In the genomic region with DNA sequence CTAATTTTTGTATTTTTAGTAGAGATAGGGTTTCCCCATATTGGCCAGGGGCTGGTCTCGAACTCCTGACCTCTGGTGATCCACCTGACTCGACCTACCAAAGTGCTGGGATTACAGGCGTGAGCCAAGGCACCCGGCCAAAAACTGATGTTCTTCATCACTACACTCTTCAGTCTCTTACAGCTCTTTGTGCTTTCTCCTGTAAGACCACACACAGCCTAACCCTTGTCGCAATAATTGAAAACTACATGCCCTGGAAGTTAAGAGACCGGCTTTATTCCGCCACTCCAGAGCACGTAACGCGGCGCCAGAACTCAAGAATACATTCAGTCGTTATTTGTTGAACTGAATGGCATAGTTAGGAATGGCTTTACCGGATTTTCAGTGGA, we compare ENCODE assay signal across 8 cellular contexts. TPM values are rescaled to one million over a fixed set of nuclear protein-coding genes. Genes with fewer than 3 reads are reported as not detected.
DNase-seq lines count a peak whose midpoint lies in the region; ATAC-seq, FAIRE-seq and TF ChIP-seq lines count a peak whose summit lies in the region.

No MANE protein-coding gene starts in this region.

- peaks cover 6 to 9% of the 10 kb centered on the region in 2 experiments; a peak in 2 of 4 replicates for H3K4me1 ChIP-seq in SK-N-SH (ENCODE audit: control insufficient read depth in 1 of 2, insufficient read depth in 2 of 2, low read depth in 1 of 2, low read length in 1 of 2)

- peak overlapping the region; percentile 90 for H2AFZ ChIP-seq in SK-N-SH (ENCODE audit: low read depth)

- H3K36me3 ChIP-seq in SK-N-SH (replicated peaks in 1 of 2; ENCODE audit: control insufficient read depth in 1 of 2, insufficient read depth in 2 of 2, low read length in 1 of 2), result peaks cover 31 to 32% of the 10 kb centered on the region in 2 experiments

- H3K27ac ChIP-seq in SK-N-SH (ENCODE audit: low read depth in 2 of 2, low read length in 1 of 2), result peak overlapping the region; percentile 85 to 89

- TF ChIP-seq CTCF in GM12875 (IDR thresholded peaks at IDR 0.05; ENCODE audit: borderline replicate concordance, insufficient read depth, low read depth, low read length) (no peak), SK-N-SH (IDR thresholded peaks at IDR 0.05) (no peak), fibroblast of villous mesenchyme (IDR thresholded peaks at IDR 0.05; ENCODE audit: insufficient read depth, low read depth, low read length) (no peak), retinal pigment epithelial cell (conservative IDR thresholded peaks at IDR 0.05; ENCODE audit: low read depth, low read length) (no peak)

- H3K4me3 ChIP-seq in GM12875 (ENCODE audit: low read depth, low read length) (peak overlapping the region; percentile 67), SK-N-SH (ENCODE audit: low read depth in 2 of 2, low read length in 1 of 2) (peak overlapping the region; percentile 72 to 92), fibroblast of villous mesenchyme (ENCODE audit: low read depth, low read length) (peak overlapping the region; percentile 77), retinal pigment epithelial cell (ENCODE audit: low read length) (peak overlapping the region; percentile 91)

- peak overlapping the region; percentile 85 for H3K4me2 ChIP-seq in SK-N-SH

- peaks cover 32% of the 10 kb centered on the region for H3K79me2 ChIP-seq in SK-N-SH (ENCODE audit: insufficient read depth)

- H3K27me3 ChIP-seq in SK-N-SH (ENCODE audit: insufficient read depth), result no peaks in the 10 kb centered on the region

- TF ChIP-seq RAD21 in SK-N-SH (IDR thresholded peaks at IDR 0.05; ENCODE audit: low read length), result no peak

- H3K9me3 ChIP-seq in SK-N-SH, result no peaks in the 10 kb centered on the region

- CTCF ChIA-PET in SK-N-SH (lab: Yijun Ruan, JAX), result interaction anchor here (0.8 to 4.4 kb wide), 11 partner anchors 8 to 215 kb away, joined by 3 to 24 read pairs (median 3); a partner anchor contains a TSS

- H3F3A ChIP-seq in SK-N-SH (replicated peaks; ENCODE audit: insufficient read depth), result peaks cover 10% of the 10 kb centered on the region

- H3K9ac ChIP-seq in SK-N-SH, result peak overlapping the region; percentile 83

- WGBS in SK-N-SH (ENCODE audit: low lambda C conversion rate), result under 1% methylated on average over 13 of the region's 13 CpGs

- DNase-seq in SK-N-SH (no peak), fibroblast of villous mesenchyme (ENCODE audit: low read depth) (peak; percentile 15), retinal pigment epithelial cell (ENCODE audit: low read depth) (no peak), urothelium cell line (ENCODE audit: low spot score) (no peak), DMS114 treated with DMSO at 0.1 percent for 48 hours (lab: John Stamatoyannopoulos, UW; ENCODE audit: unreplicated experiment) (no peak)

- no peaks in the 10 kb centered on the region for H4K20me1 ChIP-seq in SK-N-SH (ENCODE audit: insufficient read depth)

- no peaks in the 10 kb centered on the region for H3K9me2 ChIP-seq in SK-N-SH

- TF ChIP-seq EP300 in SK-N-SH (IDR thresholded peaks at IDR 0.05; ENCODE audit: borderline replicate concordance in 1 of 2, low read depth in 1 of 2, low read length in 1 of 2), result no peak

- POLR2A ChIA-PET in SK-N-SH (lab: Yijun Ruan, JAX), result interaction anchor here (1.5 kb wide), 1 partner anchor 9 kb away, joined by 9 read pairs; a partner anchor contains a TSS

- no peak for ATAC-seq in esophagus mucosa
- ATAC-seq in activated CD4-positive, CD25-positive, alpha-beta regulatory T cell treated with anti-CD3 and anti-CD28 coated beads, Interleukin-2, amount 50 U/mL, for 24 hours, result no peak

- no peak for FAIRE-seq in urothelium cell line (lab: Jason Lieb, UNC)

TF ChIP-seq in SK-N-SH, 30 proteins besides CTCF, POLR2A, EP300 and RAD21:
- TF ChIP-seq TCF12 (IDR thresholded peaks at IDR 0.05) (no peak), ELF1 (IDR thresholded peaks at IDR 0.05) (no peak), RXRA (IDR thresholded peaks at IDR 0.05; ENCODE audit: borderline replicate concordance, low read depth) (no peak), MEF2A (IDR thresholded peaks at IDR 0.05; ENCODE audit: borderline replicate concordance, low read depth) (no peak), TEAD4 (IDR thresholded peaks at IDR 0.05; ENCODE audit: borderline replicate concordance, insufficient read depth) (no peak), YY1 (IDR thresholded peaks at IDR 0.05; ENCODE audit: low read depth) (no peak)
- TF ChIP-seq, protein P1, sequence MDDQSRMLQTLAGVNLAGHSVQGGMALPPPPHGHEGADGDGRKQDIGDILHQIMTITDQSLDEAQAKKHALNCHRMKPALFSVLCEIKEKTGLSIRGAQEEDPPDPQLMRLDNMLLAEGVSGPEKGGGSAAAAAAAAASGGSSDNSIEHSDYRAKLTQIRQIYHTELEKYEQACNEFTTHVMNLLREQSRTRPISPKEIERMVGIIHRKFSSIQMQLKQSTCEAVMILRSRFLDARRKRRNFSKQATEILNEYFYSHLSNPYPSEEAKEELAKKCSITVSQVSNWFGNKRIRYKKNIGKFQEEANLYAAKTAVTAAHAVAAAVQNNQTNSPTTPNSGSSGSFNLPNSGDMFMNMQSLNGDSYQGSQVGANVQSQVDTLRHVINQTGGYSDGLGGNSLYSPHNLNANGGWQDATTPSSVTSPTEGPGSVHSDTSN (IDR thresholded peaks at IDR 0.05), result no peak

RNA-seq across cellular contexts. Expression of a gene that starts 0.6 kb away (rescaled TPM):
- 36.6 and 46.8 TPM in 2 replicates for polyA plus RNA-seq in SK-N-SH (2012; rRNA removed)
- 45.1 and 47.1 TPM in 2 replicates for polyA plus RNA-seq in SK-N-SH (2012; cell fraction: cytosol; rRNA removed)
- polyA plus RNA-seq in SK-N-SH (2012; cell fraction: nucleus; rRNA removed), result 41.7 and 60.0 TPM in 2 replicates
- total RNA-seq in fibroblast of villous mesenchyme (15.1 and 24.2 TPM in 2 replicates), esophagus mucosa (20.3 TPM)

RNA-seq across cellular contexts. Expression of a gene that starts 9.2 kb away (rescaled TPM):
- polyA plus RNA-seq in SK-N-SH (2012; rRNA removed), result 68.5 and 98.4 TPM in 2 replicates
- polyA plus RNA-seq in SK-N-SH (2012; cell fraction: cytosol; rRNA removed), result 66.1 and 89.0 TPM in 2 replicates
- polyA plus RNA-seq in SK-N-SH (2012; cell fraction: nucleus; rRNA removed), result 57.4 and 64.6 TPM in 2 replicates
- total RNA-seq in fibroblast of villous mesenchyme, result 67.8 and 74.4 TPM in 2 replicates
- 80.4 TPM for total RNA-seq in esophagus mucosa

RNA-seq across cellular contexts. Expression of a gene that starts 18.5 kb away (rescaled TPM):
- 0.10 and 0.20 TPM in 2 replicates for polyA plus RNA-seq in SK-N-SH (2012; rRNA removed)
- not detected in 2 replicates for polyA plus RNA-seq in SK-N-SH (2012; cell fraction: cytosol; rRNA removed)
- polyA plus RNA-seq in SK-N-SH (2012; cell fraction: nucleus; rRNA removed), result 0.98 and 1.1 TPM in 2 replicates
- total RNA-seq in fibroblast of villous mesenchyme (not detected in 2 replicates), esophagus mucosa (not detected)

RNA-seq across cellular contexts. Expression of a gene that starts 21.2 kb away (rescaled TPM):
- polyA plus RNA-seq in SK-N-SH (2012; rRNA removed), result not detected in 2 replicates
- not detected in 2 replicates for polyA plus RNA-seq in SK-N-SH (2012; cell fraction: cytosol; rRNA removed)
- polyA plus RNA-seq in SK-N-SH (2012; cell fraction: nucleus; rRNA removed), result not detected in 2 replicates
- not detected in 2 replicates for total RNA-seq in fibroblast of villous mesenchyme
- not detected for total RNA-seq in esophagus mucosa

RNA-seq across cellular contexts. Expression of a gene that starts 28.4 kb away (rescaled TPM):
- 14.4 and 15.6 TPM in 2 replicates for polyA plus RNA-seq in SK-N-SH (2012; rRNA removed)
- 3.6 and 5.8 TPM in 2 replicates for polyA plus RNA-seq in SK-N-SH (2012; cell fraction: cytosol; rRNA removed)
- polyA plus RNA-seq in SK-N-SH (2012; cell fraction: nucleus; rRNA removed), result 80.7 and 85.0 TPM in 2 replicates
- 20.9 and 24.2 TPM in 2 replicates for total RNA-seq in fibroblast of villous mesenchyme
- 11.8 TPM for total RNA-seq in esophagus mucosa
